23 cellular contexts compared by ENCODE assay signal in the genomic region with DNA sequence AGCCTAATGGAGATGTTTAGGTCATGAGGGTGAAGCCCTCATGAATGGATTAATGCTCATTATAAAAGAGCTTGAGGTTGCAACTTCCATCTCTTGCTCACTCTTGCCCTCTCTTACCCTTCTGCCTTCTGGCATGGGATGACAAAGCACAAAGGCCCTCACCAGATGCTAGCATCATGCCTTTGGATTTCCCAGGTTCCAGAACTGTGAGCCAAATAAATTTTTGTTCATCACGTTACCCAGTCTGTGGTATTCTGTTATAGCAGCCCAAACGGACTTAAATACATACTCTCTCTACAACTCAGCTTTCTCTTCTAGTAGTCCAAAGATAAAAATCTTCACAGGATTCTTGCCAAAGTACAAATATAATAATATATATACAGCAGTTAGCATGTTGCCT.
A peak's percentile ranks its signal among the peaks of the same experiment; 100 is the strongest.
DNase-seq lines count a peak whose midpoint lies in the region; ATAC-seq and TF ChIP-seq lines count a peak whose summit lies in the region.
"Had no signal": no experiment of that assay in that cellular context is flagged by ENCODE, and none has a peak within 500 bp of the region (broad histone marks: within the 10 kb centered on the region; RNA-seq: fewer than 3 reads in every experiment).

No MANE protein-coding gene starts in this region.

- no peak overlapping the region for H3K4me3 Mint-ChIP-seq in HFFc6
- H3K4me3 Mint-ChIP-seq in natural killer cell treated with Interleukin-12 subunit alpha and Interleukin-12 subunit beta and Interleukin-15 and Interleukin-18, amount 100 ng/mL, for 72 hours: no peak overlapping the region
- H3K4me3 Mint-ChIP-seq: activated naive CD8-positive, alpha-beta T cell treated with anti-CD3 and anti-CD28 coated beads, Interleukin-2, amount 50 U/mL, for 24 hours; naive thymus-derived CD8-positive, alpha-beta T cell; stimulated activated memory B cell treated with anti-CD40 and anti-IgM and Interleukin-4, amounts not matched to agents 10 μg/mL and 1 μg/mL and 100 μg/mL, for 72 hours had no signal

- peaks cover 54% of the 10 kb centered on the region for H3K4me1 Mint-ChIP-seq in HFFc6 (ENCODE audit: low read depth)
- H3K4me1 Mint-ChIP-seq in natural killer cell treated with Interleukin-12 subunit alpha and Interleukin-12 subunit beta and Interleukin-15 and Interleukin-18, amount 100 ng/mL, for 72 hours (ENCODE audit: low read depth in 2 of 2): no peaks in the 10 kb centered on the region
- H3K4me1 Mint-ChIP-seq: activated naive CD8-positive, alpha-beta T cell treated with anti-CD3 and anti-CD28 coated beads, Interleukin-2, amount 50 U/mL, for 24 hours; stimulated activated memory B cell treated with anti-CD40 and anti-IgM and Interleukin-4, amounts not matched to agents 10 μg/mL and 1 μg/mL and 100 μg/mL, for 72 hours had no signal

- no peak for TF ChIP-seq CTCF in AG09309 (IDR thresholded peaks at IDR 0.05; ENCODE audit: control insufficient read depth, insufficient read depth, low read depth, low read length, missing control alignments)
- TF ChIP-seq CTCF in HFFc6 (IDR thresholded peaks at IDR 0.05): no peak
- no peak for TF ChIP-seq CTCF in foreskin fibroblast (IDR thresholded peaks at IDR 0.05; ENCODE audit: low read depth, low read length)
- no peak for TF ChIP-seq CTCF in BE2C (IDR thresholded peaks at IDR 0.05; ENCODE audit: low read depth, low read length)

- H3K27me3 Mint-ChIP-seq in HFFc6 (ENCODE audit: insufficient read depth): no peaks in the 10 kb centered on the region
- H3K27me3 Mint-ChIP-seq in natural killer cell treated with Interleukin-12 subunit alpha and Interleukin-12 subunit beta and Interleukin-15 and Interleukin-18, amount 100 ng/mL, for 72 hours: no peaks in the 10 kb centered on the region
- H3K27me3 Mint-ChIP-seq: activated naive CD8-positive, alpha-beta T cell treated with anti-CD3 and anti-CD28 coated beads, Interleukin-2, amount 50 U/mL, for 24 hours; naive thymus-derived CD8-positive, alpha-beta T cell; stimulated activated memory B cell treated with anti-CD40 and anti-IgM and Interleukin-4, amounts not matched to agents 10 μg/mL and 1 μg/mL and 100 μg/mL, for 72 hours had no signal

- H3K27me3 ChIP-seq in BE2C: no peaks in the 10 kb centered on the region
- H3K27me3 ChIP-seq: dorsolateral prefrontal cortex, testis had no signal

- H3K36me3 Mint-ChIP-seq in HFFc6 (ENCODE audit: low read depth): peaks cover 45% of the 10 kb centered on the region
- peaks cover 11% of the 10 kb centered on the region for H3K36me3 Mint-ChIP-seq in natural killer cell treated with Interleukin-12 subunit alpha and Interleukin-12 subunit beta and Interleukin-15 and Interleukin-18, amount 100 ng/mL, for 72 hours

- no peaks in the 10 kb centered on the region for H3K9me3 ChIP-seq in BE2C
- H3K9me3 ChIP-seq: testis had no signal

- ATAC-seq in natural killer cell treated with Interleukin-12 subunit alpha and Interleukin-12 subunit beta and Interleukin-15 and Interleukin-18, amount 100 ng/mL, for 72 hours: no peak
- ATAC-seq: activated naive CD8-positive, alpha-beta T cell treated with anti-CD3 and anti-CD28 coated beads, Interleukin-2, amount 50 U/mL, for 24 hours; naive thymus-derived CD8-positive, alpha-beta T cell; stimulated activated memory B cell treated with anti-CD40 and anti-IgM and Interleukin-4, amounts not matched to agents 10 μg/mL and 1 μg/mL and 100 μg/mL, for 72 hours had no signal

- no peaks in the 10 kb centered on the region for H3K9me3 Mint-ChIP-seq in HFFc6
- H3K9me3 Mint-ChIP-seq in natural killer cell treated with Interleukin-12 subunit alpha and Interleukin-12 subunit beta and Interleukin-15 and Interleukin-18, amount 100 ng/mL, for 72 hours: no peaks in the 10 kb centered on the region
- H3K9me3 Mint-ChIP-seq: activated naive CD8-positive, alpha-beta T cell treated with anti-CD3 and anti-CD28 coated beads, Interleukin-2, amount 50 U/mL, for 24 hours; naive thymus-derived CD8-positive, alpha-beta T cell; stimulated activated memory B cell treated with anti-CD40 and anti-IgM and Interleukin-4, amounts not matched to agents 10 μg/mL and 1 μg/mL and 100 μg/mL, for 72 hours had no signal

- DNase-seq in AG09309 (ENCODE audit: low read depth): peak; percentile 32
- peak; percentile 89 for DNase-seq in HFFc6
- peak; percentile 11 for DNase-seq in astrocyte of the hippocampus (ENCODE audit: low read depth, low spot score)
- DNase-seq in foreskin fibroblast: peak; percentile 85 to 89
- no peak for DNase-seq in RKO (ENCODE audit: low spot score)
- no peak for DNase-seq in natural killer cell treated with Interleukin-12 subunit alpha and Interleukin-12 subunit beta and Interleukin-15 and Interleukin-18, amount 100 ng/mL, for 72 hours (ENCODE audit: low spot score)
- DNase-seq in activated naive CD4-positive, alpha-beta T cell treated with anti-CD3 and anti-CD28 coated beads, Interleukin-2, amount 50 U/mL, for 16 hours: no peak
- no peak for DNase-seq in BE2C
- DNase-seq: activated CD8-positive, alpha-beta memory T cell treated with anti-CD3 and anti-CD28 coated beads, Interleukin-2, amount 50 U/mL, for 48 hours; activated effector memory CD4-positive, alpha-beta T cell treated with Interleukin-2 at 50 U/mL for 16 hours; activated naive CD8-positive, alpha-beta T cell treated with anti-CD3 and anti-CD28 coated beads, Interleukin-2, amount 50 U/mL, for 24 hours; caudate nucleus; dorsolateral prefrontal cortex; glutamatergic neuron; naive thymus-derived CD8-positive, alpha-beta T cell; NCI-H187; NCI-H82; SHP77 treated with DMSO at 0.1 percent for 48 hours; stimulated activated CD4-positive, alpha-beta T cell treated with anti-CD3 and anti-CD28 coated beads, Interleukin-1b, Interleukin-23, amount 100 ng/mL, for 48 hours; T-helper 1 cell; testis had no signal

- H3K4me3 ChIP-seq in AG09309 (ENCODE audit: control insufficient read depth, low read depth, low read length) (no peak overlapping the region), foreskin fibroblast (ENCODE audit: low read depth in 1 of 2, low read length in 2 of 2) (no peak overlapping the region), BE2C (ENCODE audit: low read depth, low read length) (no peak overlapping the region)
- H3K4me3 ChIP-seq: dorsolateral prefrontal cortex, testis had no signal

- peak overlapping the region; percentile 77 for H3K27ac Mint-ChIP-seq in HFFc6
- no peak overlapping the region for H3K27ac Mint-ChIP-seq in natural killer cell treated with Interleukin-12 subunit alpha and Interleukin-12 subunit beta and Interleukin-15 and Interleukin-18, amount 100 ng/mL, for 72 hours
- H3K27ac Mint-ChIP-seq: activated naive CD8-positive, alpha-beta T cell treated with anti-CD3 and anti-CD28 coated beads, Interleukin-2, amount 50 U/mL, for 24 hours; naive thymus-derived CD8-positive, alpha-beta T cell; stimulated activated memory B cell treated with anti-CD40 and anti-IgM and Interleukin-4, amounts not matched to agents 10 μg/mL and 1 μg/mL and 100 μg/mL, for 72 hours had no signal

- H3K36me3 ChIP-seq in BE2C: no peaks in the 10 kb centered on the region

- no peaks in the 10 kb centered on the region for H3K4me1 ChIP-seq in BE2C
- H3K4me1 ChIP-seq: parathyroid adenoma, testis had no signal

Comparison
In these comparisons a context has a peak if more than half of its experiments do, and no peak if none do; other contexts are left out.
1. DNase-seq: peak in AG09309 (single experiment), HFFc6 (single experiment), astrocyte of the hippocampus (single experiment) and foreskin fibroblast (2 of 2); none in RKO (single experiment), natural killer cell treated with Interleukin-12 subunit alpha and Interleukin-12 subunit beta and Interleukin-15 and Interleukin-18, amount 100 ng/mL, for 72 hours (single experiment), activated naive CD4-positive, alpha-beta T cell treated with anti-CD3 and anti-CD28 coated beads, Interleukin-2, amount 50 U/mL, for 16 hours (single experiment) and BE2C (single experiment).